15 cellular contexts compared by ENCODE assay signal in genomic region chr1:9696793-9697192, GRCh38. TPM values are rescaled to one million over a fixed set of nuclear protein-coding genes. Genes with fewer than 3 reads are reported as not detected.
DNase-seq lines count a peak whose midpoint lies in the region; ATAC-seq lines count a peak whose summit lies in the region.
"Had no signal": no experiment of that assay in that cellular context is flagged by ENCODE, and none has a peak within 500 bp of the region (broad histone marks: within the 10 kb centered on the region; RNA-seq: fewer than 3 reads in every experiment).

No MANE protein-coding gene starts in this region.

- POLR2A ChIA-PET in naive thymus-derived CD4-positive, alpha-beta T cell (lab: Charles Lee): interaction anchor here (0.9 to 4.6 kb wide), 3 partner anchors 18 to 37 kb away, joined by 3 to 16 read pairs (median 4); no protein-coding TSS in a partner anchor

- H3K4me1 ChIP-seq in CD4-positive, CD25-positive, alpha-beta regulatory T cell (ENCODE audit: control insufficient read depth, insufficient read depth, low read length, poor library complexity, severe bottlenecking): peaks cover 7% of the 10 kb centered on the region
- peaks cover 2 to 21% of the 10 kb centered on the region in 2 donors for H3K4me1 ChIP-seq in naive thymus-derived CD4-positive, alpha-beta T cell (ENCODE audit: control insufficient read depth in 2 of 2, insufficient read depth in 2 of 2, low read length in 2 of 2)
- H3K4me1 ChIP-seq in SJCRH30: peaks cover 12% of the 10 kb centered on the region

- H3K9me3 ChIP-seq in CD4-positive, CD25-positive, alpha-beta regulatory T cell (ENCODE audit: control insufficient read depth in 2 of 2, low read length in 2 of 2): no peaks in the 10 kb centered on the region
- no peaks in the 10 kb centered on the region for H3K9me3 ChIP-seq in naive thymus-derived CD4-positive, alpha-beta T cell (ENCODE audit: control insufficient read depth in 2 of 3, low read length in 3 of 3)
- no peaks in the 10 kb centered on the region for H3K9me3 ChIP-seq in SJCRH30 (replicated peaks)

- peak overlapping the region; percentile 47 for H3K27ac ChIP-seq in CD4-positive, CD25-positive, alpha-beta regulatory T cell (ENCODE audit: insufficient read depth, low read length, poor library complexity, severe bottlenecking)
- H3K27ac ChIP-seq in naive thymus-derived CD4-positive, alpha-beta T cell (ENCODE audit: low read depth, low read length): no peak overlapping the region
- H3K27ac ChIP-seq in SJCRH30: no peak overlapping the region
- H3K27ac ChIP-seq: KMS-11 had no signal

- no peaks in the 10 kb centered on the region for H3K9me3 Mint-ChIP-seq in CD4-positive, CD25-positive, alpha-beta regulatory T cell
- no peaks in the 10 kb centered on the region for H3K9me3 Mint-ChIP-seq in activated T-helper 1 cell treated with anti-CD3 and anti-CD28 coated beads, Interleukin-12 subunit alpha, Interleukin-12 subunit beta, Interleukin-2, Interleukin-4 antibody, amounts not matched to agents 30 ng/mL and 10 ng/mL and 1 ng/mL, durations not matched to agents 14 hours and 24 hours and 36 hours
- peaks cover 0 to 2% (median 0%) of the 10 kb centered on the region in 11 donors for H3K9me3 Mint-ChIP-seq in naive thymus-derived CD4-positive, alpha-beta T cell
- H3K9me3 Mint-ChIP-seq: GM23338 had no signal

- no peaks in the 10 kb centered on the region for H3K27me3 ChIP-seq in CD4-positive, CD25-positive, alpha-beta regulatory T cell (ENCODE audit: control insufficient read depth, insufficient read depth, low read length)
- H3K27me3 ChIP-seq in naive thymus-derived CD4-positive, alpha-beta T cell (ENCODE audit: control insufficient read depth in 2 of 2, insufficient read depth in 2 of 2, low read length in 2 of 2): no peaks in the 10 kb centered on the region
- no peaks in the 10 kb centered on the region for H3K27me3 ChIP-seq in SJCRH30

- DNase-seq in CD4-positive, CD25-positive, alpha-beta regulatory T cell: no peak
- DNase-seq in EH (ENCODE audit: low read depth) (peak; percentile 20), NCI-H2081 treated with DMSO at 0.1 percent for 48 hours (lab: John Stamatoyannopoulos, UW) (no peak), SJCRH30 (no peak)
- no peak for DNase-seq in activated T-helper 1 cell treated with anti-CD3 and anti-CD28 coated beads, Interleukin-12 subunit alpha, Interleukin-12 subunit beta, Interleukin-2, Interleukin-4 antibody, amounts not matched to agents 30 ng/mL and 10 ng/mL and 1 ng/mL, durations not matched to agents 14 hours and 24 hours and 36 hours (ENCODE audit: low spot score)
- no peak for DNase-seq in naive thymus-derived CD4-positive, alpha-beta T cell
- DNase-seq: ACHN, NCI-H1417 treated with DMSO at 0.1 percent for 48 hours, NCI-H2029, NCI-H510A, NCI-H82, SHP77 treated with DMSO at 0.1 percent for 48 hours had no signal

- intact Hi-C loops in activated T-helper 1 cell treated with anti-CD3 and anti-CD28 coated beads, Interleukin-12 subunit alpha, Interleukin-12 subunit beta, Interleukin-2, Interleukin-4 antibody, amounts not matched to agents 30 ng/mL and 10 ng/mL and 1 ng/mL, durations not matched to agents 14 hours and 24 hours and 36 hours (cut with micrococcal nuclease): no loop called here
- intact Hi-C loops in naive thymus-derived CD4-positive, alpha-beta T cell (cut with micrococcal nuclease): no loop called here

- peak overlapping the region in 1 of 3 donors; percentile 47 for H3K27ac Mint-ChIP-seq in CD4-positive, CD25-positive, alpha-beta regulatory T cell
- peak overlapping the region; percentile 18 for H3K27ac Mint-ChIP-seq in activated T-helper 1 cell treated with anti-CD3 and anti-CD28 coated beads, Interleukin-12 subunit alpha, Interleukin-12 subunit beta, Interleukin-2, Interleukin-4 antibody, amounts not matched to agents 30 ng/mL and 10 ng/mL and 1 ng/mL, durations not matched to agents 14 hours and 24 hours and 36 hours
- peak overlapping the region in 5 of 9 donors; percentile 46 to 89 (median 66) for H3K27ac Mint-ChIP-seq in naive thymus-derived CD4-positive, alpha-beta T cell
- H3K27ac Mint-ChIP-seq: GM23338 had no signal

- no peaks in the 10 kb centered on the region for H3K27me3 Mint-ChIP-seq in CD4-positive, CD25-positive, alpha-beta regulatory T cell
- H3K27me3 Mint-ChIP-seq in activated T-helper 1 cell treated with anti-CD3 and anti-CD28 coated beads, Interleukin-12 subunit alpha, Interleukin-12 subunit beta, Interleukin-2, Interleukin-4 antibody, amounts not matched to agents 30 ng/mL and 10 ng/mL and 1 ng/mL, durations not matched to agents 14 hours and 24 hours and 36 hours (ENCODE audit: insufficient read depth): no peaks in the 10 kb centered on the region
- H3K27me3 Mint-ChIP-seq in naive thymus-derived CD4-positive, alpha-beta T cell: no peaks in the 10 kb centered on the region

- H3K36me3 Mint-ChIP-seq in CD4-positive, CD25-positive, alpha-beta regulatory T cell: peaks cover 36% of the 10 kb centered on the region
- H3K36me3 Mint-ChIP-seq in activated T-helper 1 cell treated with anti-CD3 and anti-CD28 coated beads, Interleukin-12 subunit alpha, Interleukin-12 subunit beta, Interleukin-2, Interleukin-4 antibody, amounts not matched to agents 30 ng/mL and 10 ng/mL and 1 ng/mL, durations not matched to agents 14 hours and 24 hours and 36 hours (ENCODE audit: low read depth): peaks cover 42% of the 10 kb centered on the region
- peaks cover 7 to 44% (median 27%) of the 10 kb centered on the region in 5 donors for H3K36me3 Mint-ChIP-seq in naive thymus-derived CD4-positive, alpha-beta T cell

- peaks cover 52% of the 10 kb centered on the region for H3K36me3 ChIP-seq in CD4-positive, CD25-positive, alpha-beta regulatory T cell (ENCODE audit: control insufficient read depth, insufficient read depth, low read length)
- peaks cover 5 to 57% (median 8%) of the 10 kb centered on the region in 3 experiments for H3K36me3 ChIP-seq in naive thymus-derived CD4-positive, alpha-beta T cell (ENCODE audit: control insufficient read depth in 2 of 3, insufficient read depth in 3 of 3, low read length in 3 of 3)
- H3K36me3 ChIP-seq in SJCRH30: no peaks in the 10 kb centered on the region

- no peak overlapping the region for H3K4me3 ChIP-seq in CD4-positive, CD25-positive, alpha-beta regulatory T cell (ENCODE audit: low read depth, low read length)
- no peak overlapping the region for H3K4me3 ChIP-seq in naive thymus-derived CD4-positive, alpha-beta T cell (ENCODE audit: low read length)
- H3K4me3 ChIP-seq in SJCRH30: no peak overlapping the region
- H3K4me3 ChIP-seq: GM23338 had no signal

- peaks cover 7 to 64% (median 31%) of the 10 kb centered on the region in 4 donors for H3K4me1 Mint-ChIP-seq in CD4-positive, CD25-positive, alpha-beta regulatory T cell
- H3K4me1 Mint-ChIP-seq in activated T-helper 1 cell treated with anti-CD3 and anti-CD28 coated beads, Interleukin-12 subunit alpha, Interleukin-12 subunit beta, Interleukin-2, Interleukin-4 antibody, amounts not matched to agents 30 ng/mL and 10 ng/mL and 1 ng/mL, durations not matched to agents 14 hours and 24 hours and 36 hours (ENCODE audit: low read depth): peaks cover 37% of the 10 kb centered on the region
- peaks cover 24 to 80% (median 58%) of the 10 kb centered on the region in 7 donors for H3K4me1 Mint-ChIP-seq in naive thymus-derived CD4-positive, alpha-beta T cell

- CTCF ChIA-PET in naive thymus-derived CD4-positive, alpha-beta T cell (lab: Charles Lee): interaction anchor here (0.6 to 0.8 kb wide), 2 partner anchors 12 to 59 kb away, joined by 3 to 4 read pairs; no protein-coding TSS in a partner anchor

- H3K4me3 Mint-ChIP-seq in CD4-positive, CD25-positive, alpha-beta regulatory T cell: no peak overlapping the region
- no peak overlapping the region for H3K4me3 Mint-ChIP-seq in activated T-helper 1 cell treated with anti-CD3 and anti-CD28 coated beads, Interleukin-12 subunit alpha, Interleukin-12 subunit beta, Interleukin-2, Interleukin-4 antibody, amounts not matched to agents 30 ng/mL and 10 ng/mL and 1 ng/mL, durations not matched to agents 14 hours and 24 hours and 36 hours
- peak overlapping the region in 1 of 10 donors; percentile 47 for H3K4me3 Mint-ChIP-seq in naive thymus-derived CD4-positive, alpha-beta T cell
- H3K4me3 Mint-ChIP-seq: GM23338 had no signal

- ATAC-seq in CD4-positive, CD25-positive, alpha-beta regulatory T cell (ENCODE audit: low read depth in 2 of 2): no peak
- ATAC-seq in naive thymus-derived CD4-positive, alpha-beta T cell: no peak
- ATAC-seq in HG02973 (IDR thresholded peaks at IDR 0.05; ENCODE audit: unreplicated experiment): no peak
- ATAC-seq: GM23338 had no signal

RNA-seq across cellular contexts. Expression of gene PIK3CD, which starts 45.3 kb away (rescaled TPM):
- 187 TPM for total RNA-seq in CD4-positive, CD25-positive, alpha-beta regulatory T cell
- polyA plus RNA-seq in CD4-positive, CD25-positive, alpha-beta regulatory T cell: 10 to 100 TPM; 47.3 to 63.2 (median 52.5) TPM
- 287 and 291 TPM in 2 replicates for total RNA-seq in activated T-helper 1 cell treated with anti-CD3 and anti-CD28 coated beads, Interleukin-12 subunit alpha, Interleukin-12 subunit beta, Interleukin-2, Interleukin-4 antibody, amounts not matched to agents 30 ng/mL and 10 ng/mL and 1 ng/mL, durations not matched to agents 14 hours and 24 hours and 36 hours
- total RNA-seq in naive thymus-derived CD4-positive, alpha-beta T cell: 100 to 1,000 TPM; 269 to 313 (median 283) TPM
- 100 to 1,000 TPM in 1 of 2 donors, 10 to 100 TPM in 1; 74.9 to 174 TPM for polyA plus RNA-seq in naive thymus-derived CD4-positive, alpha-beta T cell
- total RNA-seq in SJCRH30 (2014; rRNA removed; shearing (Covaris generic)): 2.0 and 2.5 TPM in 2 replicates

Comparison
In these comparisons a context has a peak if more than half of its experiments do, and no peak if none do; other contexts are left out.
1. RNA of gene PIK3CD, which starts 45.3 kb away (total RNA-seq): 287 to 291 TPM in activated T-helper 1 cell treated with anti-CD3 and anti-CD28 coated beads, Interleukin-12 subunit alpha, Interleukin-12 subunit beta, Interleukin-2, Interleukin-4 antibody, amounts not matched to agents 30 ng/mL and 10 ng/mL and 1 ng/mL, durations not matched to agents 14 hours and 24 hours and 36 hours, 269 to 313 TPM in naive thymus-derived CD4-positive, alpha-beta T cell and 187 TPM in CD4-positive, CD25-positive, alpha-beta regulatory T cell (single experiment); 2.0 to 2.5 TPM in SJCRH30; every median in the first group is over 10 times any median in the second.